8 cellular contexts compared by ENCODE assay signal in the genomic region with DNA sequence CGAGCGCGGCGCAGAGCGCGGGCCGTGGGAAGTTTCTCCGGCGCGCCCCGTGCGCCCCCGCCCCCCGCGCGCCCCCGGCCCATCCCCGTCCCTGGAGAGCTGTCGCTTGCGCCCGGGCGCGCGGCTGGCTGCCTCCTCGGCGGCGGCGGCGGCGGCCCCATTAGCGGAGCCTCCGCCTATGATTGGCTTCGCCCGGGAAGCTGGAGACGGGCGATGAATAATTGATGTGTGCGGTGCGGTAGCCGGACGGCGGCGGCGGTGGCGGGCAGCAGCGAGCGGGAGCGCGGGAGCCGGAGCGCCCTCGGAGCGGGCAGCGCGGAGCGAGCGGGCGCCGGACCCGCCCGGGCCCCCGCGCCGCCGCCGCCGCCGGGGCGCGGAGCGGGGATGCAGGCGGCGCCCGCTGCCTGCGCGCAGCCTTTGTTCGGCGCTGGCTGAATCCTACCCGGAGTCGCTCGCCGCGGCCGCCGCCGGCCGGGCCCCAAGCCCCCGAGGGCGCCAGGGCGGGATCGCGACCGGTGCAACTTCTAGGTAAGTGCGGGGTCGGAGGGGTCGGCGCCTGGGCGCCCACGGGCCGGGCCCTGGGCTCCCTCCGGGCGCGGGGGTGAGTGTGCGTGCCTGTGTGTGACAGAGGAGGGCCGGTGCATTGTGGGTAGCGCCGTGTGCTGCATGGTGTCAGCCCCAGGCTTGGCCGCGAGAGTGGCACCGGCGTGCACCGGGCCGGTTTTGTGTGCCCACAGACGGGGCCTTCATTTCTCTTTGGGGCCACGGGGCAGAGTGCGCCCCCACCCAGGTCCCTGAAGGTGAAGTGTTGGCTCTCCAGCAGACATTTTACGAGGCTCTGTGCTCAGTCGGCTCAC.
A peak's percentile ranks its signal among the peaks of the same experiment; 100 is the strongest.
DNase-seq lines count a peak whose midpoint lies in the region; ATAC-seq and TF ChIP-seq lines count a peak whose summit lies in the region.

No MANE protein-coding gene starts in this region.

- peak overlapping the region; percentile 21 for H4K12ac ChIP-seq in trophoblast cell (ENCODE audit: low read depth, low read length)

- H3K36me3 Mint-ChIP-seq in HFFc6 (ENCODE audit: low read depth) = peaks cover 8% of the 10 kb centered on the region; the same call in 1 of the 2 replicates
- peaks cover 39% of the 10 kb centered on the region for H3K36me3 Mint-ChIP-seq in activated T-helper 17 cell treated with anti-CD3 and anti-CD28 coated beads, Interleukin-2, amount 50 U/mL, for 72 hours (ENCODE audit: low read depth)

- peaks cover 28% of the 10 kb centered on the region for H3K79me2 ChIP-seq in trophoblast cell (ENCODE audit: control insufficient read depth, insufficient read depth, low read length, poor library complexity)

- H3K14ac ChIP-seq in trophoblast cell (ENCODE audit: low read length) = peak overlapping the region; percentile 33

- H2BK120ac ChIP-seq in trophoblast cell (ENCODE audit: insufficient read depth, low read length, poor library complexity) = no peak overlapping the region

- no peak overlapping the region for H3K23ac ChIP-seq in trophoblast cell (ENCODE audit: low read length)

- peak overlapping the region; percentile 19 for H2BK5ac ChIP-seq in trophoblast cell (ENCODE audit: low read depth, low read length, poor library complexity)

- peak overlapping the region; percentile 18 for H2AK5ac ChIP-seq in trophoblast cell (ENCODE audit: low read length)

- H3K79me1 ChIP-seq in trophoblast cell (ENCODE audit: low read length) = peaks cover 39% of the 10 kb centered on the region

- H3K18ac ChIP-seq in trophoblast cell (ENCODE audit: low read length) = peak overlapping the region; percentile 21

- H3K9me3 ChIP-seq in trophoblast cell (ENCODE audit: insufficient read depth, low read depth, low read length) = no peaks in the 10 kb centered on the region

- ATAC-seq in GM18502 (IDR thresholded peaks at IDR 0.05; ENCODE audit: poor library complexity, unreplicated experiment) = peak; percentile 54
- ATAC-seq in activated T-helper 17 cell treated with anti-CD3 and anti-CD28 coated beads, Interleukin-2, amount 50 U/mL, for 72 hours (replicated peaks) = peak; percentile 65

- no peaks in the 10 kb centered on the region for H3K9me3 Mint-ChIP-seq in HFFc6
- H3K9me3 Mint-ChIP-seq in activated T-helper 17 cell treated with anti-CD3 and anti-CD28 coated beads, Interleukin-2, amount 50 U/mL, for 72 hours = no peaks in the 10 kb centered on the region

- H3K27ac ChIP-seq in trophoblast cell (ENCODE audit: low read depth, low read length) = no peak overlapping the region

- no peak overlapping the region for H2AFZ ChIP-seq in trophoblast cell (ENCODE audit: insufficient read depth, low read length, poor library complexity)

- H3K4me3 Mint-ChIP-seq in HFFc6 = peak overlapping the region; percentile 28; the same call in 1 of the 2 replicates
- peak overlapping the region; percentile 94 for H3K4me3 Mint-ChIP-seq in activated T-helper 17 cell treated with anti-CD3 and anti-CD28 coated beads, Interleukin-2, amount 50 U/mL, for 72 hours

- peaks cover 70 to 82% of the 10 kb centered on the region in 2 experiments for H3K4me1 ChIP-seq in trophoblast cell (ENCODE audit: control insufficient read depth in 1 of 2, insufficient read depth in 2 of 2, low read length in 2 of 2)

- peak overlapping the region; percentile 51 for H4K91ac ChIP-seq in trophoblast cell (ENCODE audit: low read depth, low read length)

- peak; percentile 27 for DNase-seq in HFFc6
- peak; percentile 4 for DNase-seq in NCI-H446 treated with DMSO at 0.1 percent for 48 hours (lab: John Stamatoyannopoulos, UW)
- DNase-seq in globus pallidus (ENCODE audit: low spot score) = peak; percentile 75
- DNase-seq in trophoblast cell = peak in 1 of 2 donors; percentile 63
- no peak for DNase-seq in COLO829 (ENCODE audit: low spot score)
- DNase-seq in DMS53 treated with DMSO at 0.1 percent for 48 hours (lab: John Stamatoyannopoulos, UW; ENCODE audit: unreplicated experiment) = no peak

- no CpG with 5 or more reads among the region's 117 CpGs for WGBS in trophoblast cell (ENCODE audit: extremely low coverage, insufficient coverage, insufficient read length)

- peak overlapping the region; percentile 49 for H3K9ac ChIP-seq in trophoblast cell (ENCODE audit: low read length)

- H3K27me3 Mint-ChIP-seq in HFFc6 (ENCODE audit: insufficient read depth) = peaks cover 12% of the 10 kb centered on the region
- no peaks in the 10 kb centered on the region for H3K27me3 Mint-ChIP-seq in activated T-helper 17 cell treated with anti-CD3 and anti-CD28 coated beads, Interleukin-2, amount 50 U/mL, for 72 hours

- H4K8ac ChIP-seq in trophoblast cell (ENCODE audit: low read depth, low read length) = peak overlapping the region; percentile 20

- no peaks in the 10 kb centered on the region for H3K27me3 ChIP-seq in trophoblast cell (ENCODE audit: insufficient read depth, low read length)

- peaks cover 75% of the 10 kb centered on the region for H3K4me1 Mint-ChIP-seq in HFFc6 (ENCODE audit: low read depth)
- peaks cover 51% of the 10 kb centered on the region for H3K4me1 Mint-ChIP-seq in activated T-helper 17 cell treated with anti-CD3 and anti-CD28 coated beads, Interleukin-2, amount 50 U/mL, for 72 hours

- H3K4me2 ChIP-seq in trophoblast cell (ENCODE audit: low read length) = peak overlapping the region; percentile 87

- peak overlapping the region; percentile 14 for H3K4ac ChIP-seq in trophoblast cell (ENCODE audit: low read depth, low read length)

- peak overlapping the region; percentile 73 for H3K4me3 ChIP-seq in trophoblast cell (ENCODE audit: low read depth, low read length)

- TF ChIP-seq CTCF in HFFc6 (IDR thresholded peaks at IDR 0.05) = no peak

- peaks cover 11 to 19% of the 10 kb centered on the region in 2 experiments for H3K36me3 ChIP-seq in trophoblast cell (ENCODE audit: control insufficient read depth in 1 of 2, insufficient read depth in 2 of 2, low read length in 2 of 2)

- H2BK12ac ChIP-seq in trophoblast cell (ENCODE audit: low read length) = no peak overlapping the region

- no peak overlapping the region for H3K27ac Mint-ChIP-seq in HFFc6
- H3K27ac Mint-ChIP-seq in activated T-helper 17 cell treated with anti-CD3 and anti-CD28 coated beads, Interleukin-2, amount 50 U/mL, for 72 hours = peak overlapping the region; percentile 86

Comparison
In these comparisons a context has a peak if more than half of its experiments do, and no peak if none do; other contexts are left out.
1. DNase-seq: peak in HFFc6 (single experiment), NCI-H446 treated with DMSO at 0.1 percent for 48 hours (single experiment) and globus pallidus (single experiment); none in COLO829 (single experiment) and DMS53 treated with DMSO at 0.1 percent for 48 hours (single experiment).